In genomic region chr12:47123730-47124129, GRCh38 we compare ENCODE assay signal across 1 cellular context.
TF ChIP-seq lines count a peak whose summit lies in the region.

No MANE protein-coding gene starts in this region.

TF ChIP-seq in SK-N-SH, 30 proteins besides CTCF, POLR2A, EP300 and RAD21 (continued from another document):
- TF ChIP-seq, protein P1, sequence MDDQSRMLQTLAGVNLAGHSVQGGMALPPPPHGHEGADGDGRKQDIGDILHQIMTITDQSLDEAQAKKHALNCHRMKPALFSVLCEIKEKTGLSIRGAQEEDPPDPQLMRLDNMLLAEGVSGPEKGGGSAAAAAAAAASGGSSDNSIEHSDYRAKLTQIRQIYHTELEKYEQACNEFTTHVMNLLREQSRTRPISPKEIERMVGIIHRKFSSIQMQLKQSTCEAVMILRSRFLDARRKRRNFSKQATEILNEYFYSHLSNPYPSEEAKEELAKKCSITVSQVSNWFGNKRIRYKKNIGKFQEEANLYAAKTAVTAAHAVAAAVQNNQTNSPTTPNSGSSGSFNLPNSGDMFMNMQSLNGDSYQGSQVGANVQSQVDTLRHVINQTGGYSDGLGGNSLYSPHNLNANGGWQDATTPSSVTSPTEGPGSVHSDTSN (IDR thresholded peaks at IDR 0.05), result no peak
- no peak for TF ChIP-seq RFX5 (IDR thresholded peaks at IDR 0.05; ENCODE audit: low read length)
- TF ChIP-seq, protein P2, sequence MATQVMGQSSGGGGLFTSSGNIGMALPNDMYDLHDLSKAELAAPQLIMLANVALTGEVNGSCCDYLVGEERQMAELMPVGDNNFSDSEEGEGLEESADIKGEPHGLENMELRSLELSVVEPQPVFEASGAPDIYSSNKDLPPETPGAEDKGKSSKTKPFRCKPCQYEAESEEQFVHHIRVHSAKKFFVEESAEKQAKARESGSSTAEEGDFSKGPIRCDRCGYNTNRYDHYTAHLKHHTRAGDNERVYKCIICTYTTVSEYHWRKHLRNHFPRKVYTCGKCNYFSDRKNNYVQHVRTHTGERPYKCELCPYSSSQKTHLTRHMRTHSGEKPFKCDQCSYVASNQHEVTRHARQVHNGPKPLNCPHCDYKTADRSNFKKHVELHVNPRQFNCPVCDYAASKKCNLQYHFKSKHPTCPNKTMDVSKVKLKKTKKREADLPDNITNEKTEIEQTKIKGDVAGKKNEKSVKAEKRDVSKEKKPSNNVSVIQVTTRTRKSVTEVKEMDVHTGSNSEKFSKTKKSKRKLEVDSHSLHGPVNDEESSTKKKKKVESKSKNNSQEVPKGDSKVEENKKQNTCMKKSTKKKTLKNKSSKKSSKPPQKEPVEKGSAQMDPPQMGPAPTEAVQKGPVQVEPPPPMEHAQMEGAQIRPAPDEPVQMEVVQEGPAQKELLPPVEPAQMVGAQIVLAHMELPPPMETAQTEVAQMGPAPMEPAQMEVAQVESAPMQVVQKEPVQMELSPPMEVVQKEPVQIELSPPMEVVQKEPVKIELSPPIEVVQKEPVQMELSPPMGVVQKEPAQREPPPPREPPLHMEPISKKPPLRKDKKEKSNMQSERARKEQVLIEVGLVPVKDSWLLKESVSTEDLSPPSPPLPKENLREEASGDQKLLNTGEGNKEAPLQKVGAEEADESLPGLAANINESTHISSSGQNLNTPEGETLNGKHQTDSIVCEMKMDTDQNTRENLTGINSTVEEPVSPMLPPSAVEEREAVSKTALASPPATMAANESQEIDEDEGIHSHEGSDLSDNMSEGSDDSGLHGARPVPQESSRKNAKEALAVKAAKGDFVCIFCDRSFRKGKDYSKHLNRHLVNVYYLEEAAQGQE (IDR thresholded peaks at IDR 0.05; ENCODE audit: low read depth, low read length), result no peak
- no peak for TF ChIP-seq RXRA (IDR thresholded peaks at IDR 0.05; ENCODE audit: borderline replicate concordance, low read depth)
- TF ChIP-seq EZH2phosphoT487 (IDR thresholded peaks at IDR 0.05; ENCODE audit: borderline replicate concordance, low read depth), result no peak
- TF ChIP-seq ELF1 (IDR thresholded peaks at IDR 0.05), result no peak
- no peak for TF ChIP-seq GABPA (IDR thresholded peaks at IDR 0.05; ENCODE audit: low read depth)
- TF ChIP-seq, protein P3, sequence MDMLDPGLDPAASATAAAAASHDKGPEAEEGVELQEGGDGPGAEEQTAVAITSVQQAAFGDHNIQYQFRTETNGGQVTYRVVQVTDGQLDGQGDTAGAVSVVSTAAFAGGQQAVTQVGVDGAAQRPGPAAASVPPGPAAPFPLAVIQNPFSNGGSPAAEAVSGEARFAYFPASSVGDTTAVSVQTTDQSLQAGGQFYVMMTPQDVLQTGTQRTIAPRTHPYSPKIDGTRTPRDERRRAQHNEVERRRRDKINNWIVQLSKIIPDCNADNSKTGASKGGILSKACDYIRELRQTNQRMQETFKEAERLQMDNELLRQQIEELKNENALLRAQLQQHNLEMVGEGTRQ (IDR thresholded peaks at IDR 0.05; ENCODE audit: borderline replicate concordance, low read depth, low read length), result no peak
- no peak for TF ChIP-seq FOXJ3 (CRISPR knock-in tag; IDR thresholded peaks at IDR 0.05)
- TF ChIP-seq, protein P4, sequence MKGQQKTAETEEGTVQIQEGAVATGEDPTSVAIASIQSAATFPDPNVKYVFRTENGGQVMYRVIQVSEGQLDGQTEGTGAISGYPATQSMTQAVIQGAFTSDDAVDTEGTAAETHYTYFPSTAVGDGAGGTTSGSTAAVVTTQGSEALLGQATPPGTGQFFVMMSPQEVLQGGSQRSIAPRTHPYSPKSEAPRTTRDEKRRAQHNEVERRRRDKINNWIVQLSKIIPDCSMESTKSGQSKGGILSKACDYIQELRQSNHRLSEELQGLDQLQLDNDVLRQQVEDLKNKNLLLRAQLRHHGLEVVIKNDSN (IDR thresholded peaks at IDR 0.05; ENCODE audit: borderline replicate concordance, low read depth), result no peak
- TF ChIP-seq NRF1 (IDR thresholded peaks at IDR 0.05; ENCODE audit: low read depth, low read length), result no peak
- no peak for TF ChIP-seq TAF1 (IDR thresholded peaks at IDR 0.05; ENCODE audit: borderline replicate concordance, low read depth, low read length)
- no peak for TF ChIP-seq FOXM1 (IDR thresholded peaks at IDR 0.05; ENCODE audit: low read depth)
- TF ChIP-seq GATA2 (CRISPR knock-in tag; IDR thresholded peaks at IDR 0.05), result no peak
- no peak for TF ChIP-seq YY1 (IDR thresholded peaks at IDR 0.05; ENCODE audit: low read depth)
- TF ChIP-seq, protein P5, sequence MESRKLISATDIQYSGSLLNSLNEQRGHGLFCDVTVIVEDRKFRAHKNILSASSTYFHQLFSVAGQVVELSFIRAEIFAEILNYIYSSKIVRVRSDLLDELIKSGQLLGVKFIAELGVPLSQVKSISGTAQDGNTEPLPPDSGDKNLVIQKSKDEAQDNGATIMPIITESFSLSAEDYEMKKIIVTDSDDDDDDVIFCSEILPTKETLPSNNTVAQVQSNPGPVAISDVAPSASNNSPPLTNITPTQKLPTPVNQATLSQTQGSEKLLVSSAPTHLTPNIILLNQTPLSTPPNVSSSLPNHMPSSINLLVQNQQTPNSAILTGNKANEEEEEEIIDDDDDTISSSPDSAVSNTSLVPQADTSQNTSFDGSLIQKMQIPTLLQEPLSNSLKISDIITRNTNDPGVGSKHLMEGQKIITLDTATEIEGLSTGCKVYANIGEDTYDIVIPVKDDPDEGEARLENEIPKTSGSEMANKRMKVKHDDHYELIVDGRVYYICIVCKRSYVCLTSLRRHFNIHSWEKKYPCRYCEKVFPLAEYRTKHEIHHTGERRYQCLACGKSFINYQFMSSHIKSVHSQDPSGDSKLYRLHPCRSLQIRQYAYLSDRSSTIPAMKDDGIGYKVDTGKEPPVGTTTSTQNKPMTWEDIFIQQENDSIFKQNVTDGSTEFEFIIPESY (IDR thresholded peaks at IDR 0.05; ENCODE audit: borderline replicate concordance, low read depth), result no peak
- no peak for TF ChIP-seq MXI1 (IDR thresholded peaks at IDR 0.05; ENCODE audit: low read depth, low read length)
- no peak for TF ChIP-seq CHD2 (IDR thresholded peaks at IDR 0.05; ENCODE audit: low read length, partially characterized antibody)
